22 cellular contexts compared by ENCODE assay signal in the genomic region with DNA sequence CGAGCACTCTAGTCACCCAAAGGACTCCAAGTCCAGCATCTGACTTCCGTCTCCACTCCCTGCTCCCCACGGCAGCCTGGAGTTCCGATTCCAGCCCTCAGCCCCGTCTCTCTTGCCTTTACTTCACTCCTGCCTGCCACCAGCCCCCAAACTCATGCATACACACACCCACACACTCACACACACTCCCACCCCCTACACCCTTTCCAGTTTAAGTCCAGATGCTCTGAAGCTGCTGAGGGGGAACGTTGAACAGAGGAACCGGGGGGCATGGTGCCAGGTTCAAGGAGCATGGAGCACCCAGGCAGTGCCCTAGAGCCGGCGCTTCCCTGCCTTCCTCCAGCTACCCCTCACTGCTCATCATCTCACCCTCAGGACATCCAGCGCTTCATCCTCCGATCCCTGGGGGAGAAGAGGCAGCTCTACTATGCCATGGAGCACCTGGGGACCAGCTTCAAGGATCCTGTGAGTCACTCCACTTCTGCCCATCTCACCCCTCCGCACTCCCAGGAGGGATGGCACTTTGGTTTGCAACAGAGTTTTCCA. TPM values are rescaled to one million over a fixed set of nuclear protein-coding genes. Genes with fewer than 3 reads are reported as not detected.
"Had no signal": no experiment of that assay in that cellular context is flagged by ENCODE, and none has a peak within 500 bp of the region (broad histone marks: within the 10 kb centered on the region; RNA-seq: fewer than 3 reads in every experiment).

No MANE protein-coding gene starts in this region.

- FAIRE-seq: TTC549 had no signal

- H3K9me3 Mint-ChIP-seq: activated B cell treated with CpG ODN at 0.5 μM for 24 hours; activated CD4-positive, alpha-beta memory T cell treated with anti-CD3 and anti-CD28 coated beads for 36 hours; activated naive CD4-positive, alpha-beta T cell treated with anti-CD3 and anti-CD28 coated beads for 36 hours; activated T-cell treated with anti-CD3 and anti-CD28 coated beads, Interleukin-2, amount 50 U/mL, for 72 hours; endodermal cell; stimulated activated naive B cell treated with anti-CD40 and anti-IgM and Interleukin-4, amounts not matched to agents 10 μg/mL and 1 μg/mL and 100 μg/mL, for 72 hours; T-cell had no signal

- H3K27ac Mint-ChIP-seq: activated B cell treated with CpG ODN at 0.5 μM for 24 hours; activated CD4-positive, alpha-beta memory T cell treated with anti-CD3 and anti-CD28 coated beads for 36 hours; activated CD4-positive, alpha-beta T cell treated with anti-CD3 and anti-CD28 coated beads for 36 hours; activated naive CD4-positive, alpha-beta T cell treated with anti-CD3 and anti-CD28 coated beads for 36 hours; activated T-cell treated with anti-CD3 and anti-CD28 coated beads, Interleukin-2, amount 50 U/mL, for 72 hours; endodermal cell; stimulated activated naive B cell treated with anti-CD40 and anti-IgM and Interleukin-4, amounts not matched to agents 10 μg/mL and 1 μg/mL and 100 μg/mL, for 72 hours had no signal

- H3K36me3 ChIP-seq: transverse colon had no signal

- H3K4me3 Mint-ChIP-seq: activated B cell treated with CpG ODN at 0.5 μM for 24 hours; activated CD4-positive, alpha-beta memory T cell treated with anti-CD3 and anti-CD28 coated beads for 36 hours; activated CD4-positive, alpha-beta T cell treated with anti-CD3 and anti-CD28 coated beads for 36 hours; activated naive CD4-positive, alpha-beta T cell treated with anti-CD3 and anti-CD28 coated beads for 36 hours; activated T-cell treated with anti-CD3 and anti-CD28 coated beads, Interleukin-2, amount 50 U/mL, for 72 hours; stimulated activated naive B cell treated with anti-CD40 and anti-IgM and Interleukin-4, amounts not matched to agents 10 μg/mL and 1 μg/mL and 100 μg/mL, for 72 hours; T-cell had no signal

- H3K27ac ChIP-seq: cardiac muscle cell, epithelial cell of prostate, sigmoid colon, transverse colon, vagina had no signal

- ATAC-seq: activated CD4-positive, alpha-beta T cell treated with anti-CD3 and anti-CD28 coated beads for 36 hours; activated T-cell treated with anti-CD3 and anti-CD28 coated beads, Interleukin-2, amount 50 U/mL, for 72 hours; left lobe of liver; naive thymus-derived CD4-positive, alpha-beta T cell; stimulated activated naive B cell treated with anti-CD40 and anti-IgM and Interleukin-4, amounts not matched to agents 10 μg/mL and 1 μg/mL and 100 μg/mL, for 72 hours; T-cell had no signal

- H3K27me3 ChIP-seq: cardiac muscle cell, sigmoid colon, vagina had no signal

- DNase-seq: activated B cell treated with CpG ODN at 0.5 μM for 24 hours; activated CD4-positive, alpha-beta memory T cell treated with anti-CD3 and anti-CD28 coated beads for 36 hours; activated CD4-positive, alpha-beta T cell treated with anti-CD3 and anti-CD28 coated beads for 36 hours; activated effector memory CD4-positive, alpha-beta T cell treated with Interleukin-2 at 50 U/mL for 16 hours; activated naive CD4-positive, alpha-beta T cell treated with anti-CD3 and anti-CD28 coated beads for 36 hours; activated T-cell treated with anti-CD3 and anti-CD28 coated beads, Interleukin-2, amount 50 U/mL, for 72 hours; amygdala; cortex of kidney; endodermal cell; naive thymus-derived CD4-positive, alpha-beta T cell; occipital lobe; sigmoid colon; stimulated activated CD4-positive, alpha-beta T cell treated with anti-CD3 and anti-CD28 coated beads, Interleukin-15, amount 100 ng/mL, for 24 hours; stimulated activated naive B cell treated with anti-CD40 and anti-IgM and Interleukin-4, amounts not matched to agents 10 μg/mL and 1 μg/mL and 100 μg/mL, for 72 hours; T-cell; transverse colon had no signal

- H3K36me3 Mint-ChIP-seq: activated CD4-positive, alpha-beta memory T cell treated with anti-CD3 and anti-CD28 coated beads for 36 hours; stimulated activated naive B cell treated with anti-CD40 and anti-IgM and Interleukin-4, amounts not matched to agents 10 μg/mL and 1 μg/mL and 100 μg/mL, for 72 hours; T-cell had no signal

- H3K4me3 ChIP-seq: cardiac muscle cell, sigmoid colon, smooth muscle cell, transverse colon, vagina had no signal

- H3K9me3 ChIP-seq: sigmoid colon, transverse colon, vagina had no signal

RNA-seq across cellular contexts. Expression of a gene that starts 3.3 kb away (rescaled TPM):
- total RNA-seq: activated B cell treated with CpG ODN at 0.5 μM for 24 hours had no signal

RNA-seq across cellular contexts. Expression of a gene that starts 9.9 kb away (rescaled TPM):
- total RNA-seq: activated B cell treated with CpG ODN at 0.5 μM for 24 hours had no signal
- polyA plus RNA-seq: naive thymus-derived CD4-positive, alpha-beta T cell had no signal
